ENCODE assay signal across 8 cellular contexts in genomic region chr2:158923180-158923594, GRCh38. TPM values are rescaled to one million over a fixed set of nuclear protein-coding genes. Genes with fewer than 3 reads are reported as not detected.
DNase-seq lines count a peak whose midpoint lies in the region; ATAC-seq, FAIRE-seq and TF ChIP-seq lines count a peak whose summit lies in the region.
"Had no signal": no experiment of that assay in that cellular context is flagged by ENCODE, and none has a peak within 500 bp of the region (broad histone marks: within the 10 kb centered on the region; RNA-seq: fewer than 3 reads in every experiment).

No MANE protein-coding gene starts in this region.

- H3K9ac ChIP-seq in GM23248 (no peak overlapping the region), astrocyte (ENCODE audit: low read length) (no peak overlapping the region)

- H3K27ac ChIP-seq in GM23248 (no peak overlapping the region), astrocyte (ENCODE audit: low read depth, low read length) (no peak overlapping the region), osteoblast (ENCODE audit: low read depth, low read length) (no peak overlapping the region)

- no peaks in the 10 kb centered on the region for H3K79me2 ChIP-seq in GM23248 (ENCODE audit: insufficient read depth)
- no peaks in the 10 kb centered on the region for H3K79me2 ChIP-seq in astrocyte (ENCODE audit: insufficient read depth, low read length)
- H3K79me2 ChIP-seq in osteoblast (ENCODE audit: insufficient read depth, low read length) = no peaks in the 10 kb centered on the region

- H3K4me1 Mint-ChIP-seq in astrocyte (ENCODE audit: low read depth, unreplicated experiment) = peaks cover 19% of the 10 kb centered on the region

- H3K27me3 ChIP-seq in GM23248 (replicated peaks; ENCODE audit: insufficient read depth) (no peaks in the 10 kb centered on the region), astrocyte (ENCODE audit: insufficient read depth, low read length) (no peaks in the 10 kb centered on the region), osteoblast (ENCODE audit: insufficient read depth, low read length) (no peaks in the 10 kb centered on the region)

- H3K4me2 ChIP-seq in GM23248 (ENCODE audit: unreplicated experiment) = peak overlapping the region; percentile 32
- H3K4me2 ChIP-seq in astrocyte (ENCODE audit: low read length) = peak overlapping the region; percentile 31
- H3K4me2 ChIP-seq in osteoblast (ENCODE audit: insufficient read depth, low read length) = peak overlapping the region; percentile 17

- no peak overlapping the region for H3K4me3 Mint-ChIP-seq in astrocyte (ENCODE audit: unreplicated experiment)
- H3K4me3 Mint-ChIP-seq: activated T-cell treated with anti-CD3 and anti-CD28 coated beads, Interleukin-2, amount 50 U/mL, for 4 hours had no signal

- TF ChIP-seq CTCF in astrocyte (IDR thresholded peaks at IDR 0.05; ENCODE audit: insufficient read depth, low read depth, low read length) (no peak), osteoblast (IDR thresholded peaks at IDR 0.05; ENCODE audit: extremely low read depth, low read depth, low read length) (no peak)

- DNase-seq in GM23248 (no peak), NCI-H1105 treated with DMSO at 0.1 percent for 48 hours (lab: John Stamatoyannopoulos, UW) (peak; percentile 73), astrocyte (ENCODE audit: low read depth) (no peak), osteoblast (ENCODE audit: insufficient read length, low spot score, missing footprints) (peak; percentile 6), amygdala (lab: John Stamatoyannopoulos, UW) (no peak), retina (no peak)
- DNase-seq: activated T-cell treated with anti-CD3 and anti-CD28 coated beads, Interleukin-2, amount 50 U/mL, for 4 hours had no signal

- H3K4me3 ChIP-seq in GM23248 (no peak overlapping the region), astrocyte (ENCODE audit: insufficient read depth, low read depth, low read length) (no peak overlapping the region), osteoblast (ENCODE audit: insufficient read depth, low read length) (no peak overlapping the region)

- H3K36me3 ChIP-seq in GM23248 (ENCODE audit: low read depth) = no peaks in the 10 kb centered on the region
- H3K36me3 ChIP-seq in astrocyte (ENCODE audit: insufficient read depth, low read length) = no peaks in the 10 kb centered on the region
- no peaks in the 10 kb centered on the region for H3K36me3 ChIP-seq in osteoblast (ENCODE audit: insufficient read depth, low read length)

- 38 to 39% methylated on average over 3 of the region's 3 CpGs for WGBS in GM23248 (ENCODE audit: low coverage in 1 of 2, low lambda C conversion rate in 2 of 2, missing lambda C conversion rate in 2 of 2), 2 experiments

- no peaks in the 10 kb centered on the region for H3F3A ChIP-seq in GM23248 (ENCODE audit: insufficient read depth)

- peaks cover 5% of the 10 kb centered on the region for H3K9me3 Mint-ChIP-seq in astrocyte (ENCODE audit: unreplicated experiment)
- H3K9me3 Mint-ChIP-seq: activated T-cell treated with anti-CD3 and anti-CD28 coated beads, Interleukin-2, amount 50 U/mL, for 4 hours had no signal

- H3K4me1 ChIP-seq in GM23248 (ENCODE audit: insufficient read depth) (peaks cover 19% of the 10 kb centered on the region), astrocyte (ENCODE audit: insufficient read depth, low read length) (peaks cover 18% of the 10 kb centered on the region), osteoblast (ENCODE audit: insufficient read depth, low read length) (peaks cover 19% of the 10 kb centered on the region)

- no peaks in the 10 kb centered on the region for H3K9me3 ChIP-seq in GM23248 (ENCODE audit: low read depth)
- no peaks in the 10 kb centered on the region for H3K9me3 ChIP-seq in astrocyte (ENCODE audit: insufficient read depth, low read depth, low read length)
- no peaks in the 10 kb centered on the region for H3K9me3 ChIP-seq in osteoblast (ENCODE audit: low read depth, low read length)

- FAIRE-seq in astrocyte (lab: Jason Lieb, UNC) = no peak

- in situ Hi-C loops in GM23248 (cut with MboI) = no loop called here

- no peak overlapping the region for H3K27ac Mint-ChIP-seq in astrocyte (ENCODE audit: unreplicated experiment)

- H4K20me1 ChIP-seq in GM23248 (ENCODE audit: insufficient read depth) (no peaks in the 10 kb centered on the region), astrocyte (ENCODE audit: insufficient read depth, low read length) (no peaks in the 10 kb centered on the region), osteoblast (ENCODE audit: insufficient read depth, low read length) (no peaks in the 10 kb centered on the region)

- H3K27me3 Mint-ChIP-seq in astrocyte (ENCODE audit: low read depth, unreplicated experiment) = no peaks in the 10 kb centered on the region

- ATAC-seq in GM21528 (IDR thresholded peaks at IDR 0.05; ENCODE audit: low FRiP score, unreplicated experiment) = no peak
- ATAC-seq: activated T-cell treated with anti-CD3 and anti-CD28 coated beads, Interleukin-2, amount 50 U/mL, for 4 hours had no signal

- no peaks in the 10 kb centered on the region for H3K9me2 ChIP-seq in GM23248 (ENCODE audit: insufficient read depth)

- H2AFZ ChIP-seq in GM23248 (peak overlapping the region; percentile 42), astrocyte (ENCODE audit: low read depth, low read length) (no peak overlapping the region), osteoblast (ENCODE audit: low read length) (peak overlapping the region; percentile 26)

- H3K36me3 Mint-ChIP-seq in astrocyte (ENCODE audit: low read depth, unreplicated experiment) = no peaks in the 10 kb centered on the region

RNA-seq across cellular contexts. Expression of gene TANC1, which starts 45.3 kb away (rescaled TPM):
- 12.1 and 16.3 TPM in 2 replicates for total RNA-seq in GM23248 (2014; rRNA removed; shearing (Covaris generic))
- 7.6 and 8.2 TPM in 2 replicates for polyA plus RNA-seq in GM23248 (2016; fragmentation: Nextera tagmentation; extraction: Ambion mirVana)
- total RNA-seq in astrocyte = 45.0 and 45.2 TPM in 2 replicates
- 33.9 and 34.7 TPM in 2 replicates for total RNA-seq in osteoblast

Comparison
In these comparisons a context has a peak if more than half of its experiments do, and no peak if none do; other contexts are left out.
1. DNase-seq: peak in NCI-H1105 treated with DMSO at 0.1 percent for 48 hours (single experiment) and osteoblast (single experiment); none in GM23248 (single experiment), astrocyte (single experiment), amygdala (0 of 56) and retina (single experiment).
2. Peak in every context shown above with its lines, with median percentiles within 50 percentile points of each other: H3K4me2 ChIP-seq.